13 cellular contexts compared by ENCODE assay signal in the genomic region with DNA sequence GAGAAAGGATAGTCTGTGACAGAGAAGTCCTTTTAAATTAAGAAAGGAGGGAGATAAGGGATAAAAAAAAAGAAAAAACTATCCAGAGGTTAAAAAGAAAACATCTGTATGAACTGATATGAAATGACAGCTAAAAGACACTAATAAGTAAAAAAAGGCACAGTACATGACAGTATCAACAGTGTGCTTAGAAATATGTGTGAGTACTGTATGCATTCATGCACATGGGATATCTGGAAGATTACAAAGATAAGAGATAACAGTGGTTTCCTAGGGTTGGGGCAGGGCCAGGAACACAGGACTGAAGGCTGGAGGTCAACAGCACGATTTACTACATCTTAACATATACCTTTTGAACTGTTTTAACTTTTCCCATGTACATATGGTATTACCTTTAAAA. TPM values are rescaled to one million over a fixed set of nuclear protein-coding genes. Genes with fewer than 3 reads are reported as not detected.
A peak's percentile ranks its signal among the peaks of the same experiment; 100 is the strongest.
DNase-seq lines count a peak whose midpoint lies in the region; ATAC-seq and TF ChIP-seq lines count a peak whose summit lies in the region.
"Had no signal": no experiment of that assay in that cellular context is flagged by ENCODE, and none has a peak within 500 bp of the region (broad histone marks: within the 10 kb centered on the region; RNA-seq: fewer than 3 reads in every experiment).

No MANE protein-coding gene starts in this region.

- no peak for DNase-seq in activated T-cell treated with anti-CD3 and anti-CD28 coated beads, Interleukin-2, amount 50 U/mL, for 72 hours
- DNase-seq in activated T-cell treated with anti-CD3 and anti-CD28 coated beads for 4 hours = no peak
- no peak for DNase-seq in Panc1 (ENCODE audit: low read depth, low spot score)
- no peak for DNase-seq in effector memory CD8-positive, alpha-beta T cell
- no peak for DNase-seq in stomach
- DNase-seq in DMS 273 (lab: John Stamatoyannopoulos, UW; ENCODE audit: unreplicated experiment) = no peak
- DNase-seq: NCI-H2081 treated with DMSO at 0.1 percent for 48 hours; stimulated activated CD4-positive, alpha-beta T cell treated with anti-CD3 and anti-CD28 coated beads, Interleukin-2, amount 100 ng/mL, for 48 hours; tibial artery; WERI-Rb-1 had no signal

- H3K4me1 Mint-ChIP-seq in activated T-cell treated with anti-CD3 and anti-CD28 coated beads, Interleukin-2, amount 50 U/mL, for 72 hours (ENCODE audit: low read depth) = peaks cover 90% of the 10 kb centered on the region
- H3K4me1 Mint-ChIP-seq in effector memory CD8-positive, alpha-beta T cell (ENCODE audit: low read depth in 2 of 2) = peaks cover 60 to 74% of the 10 kb centered on the region in 2 donors

- H3K4me3 Mint-ChIP-seq in activated T-cell treated with anti-CD3 and anti-CD28 coated beads, Interleukin-2, amount 50 U/mL, for 72 hours = peak overlapping the region; percentile 85 to 88
- peak overlapping the region; percentile 86 to 96 for H3K4me3 Mint-ChIP-seq in effector memory CD8-positive, alpha-beta T cell

- in situ Hi-C loops in Panc1 (cut with HindIII; ENCODE audit: low pct_unique_long_range_greater_than_20kb, low sequenced_read_pairs) = no loop called here

- H3K9me3 ChIP-seq in Panc1 (ENCODE audit: control insufficient read depth, insufficient read depth, low read depth, low read length) (no peaks in the 10 kb centered on the region), stomach (no peaks in the 10 kb centered on the region)
- H3K9me3 ChIP-seq: tibial artery had no signal

- TF ChIP-seq CTCF in Panc1 (IDR thresholded peaks at IDR 0.05) (no peak), stomach (IDR thresholded peaks at IDR 0.05) (no peak)

- no TSS peak for BruUV-seq in Panc1 (replicated peaks; lab: Mats Ljungman, UMichigan)

- peak overlapping the region; percentile 53 for H3K27ac ChIP-seq in Panc1 (ENCODE audit: low read length)
- H3K27ac ChIP-seq in stomach = peak overlapping the region in 3 of 5 donors; percentile 52 to 99 (median 60)
- H3K27ac ChIP-seq: tibial artery, WERI-Rb-1 had no signal

- CTCF ChIA-PET in Panc1 (lab: Charles Lee) = interaction anchor here (0.7 kb wide), 1 partner anchor 20 kb away, joined by 3 read pairs; no protein-coding TSS in a partner anchor

- intact Hi-C loops in Panc1 (cut with micrococcal nuclease; ENCODE audit: unreplicated experiment) = no loop called here
- intact Hi-C loops in stomach (cut with DNase I; ENCODE audit: low total_unique reads) = no loop called here

- H3K9me3 Mint-ChIP-seq in activated T-cell treated with anti-CD3 and anti-CD28 coated beads, Interleukin-2, amount 50 U/mL, for 72 hours = peaks cover 0 to 2% of the 10 kb centered on the region in 2 donors
- no peaks in the 10 kb centered on the region for H3K9me3 Mint-ChIP-seq in effector memory CD8-positive, alpha-beta T cell

- peak overlapping the region; percentile 96 for H3K27ac Mint-ChIP-seq in activated T-cell treated with anti-CD3 and anti-CD28 coated beads, Interleukin-2, amount 50 U/mL, for 72 hours
- H3K27ac Mint-ChIP-seq in effector memory CD8-positive, alpha-beta T cell = peak overlapping the region; percentile 83 to 84

- no peak for ATAC-seq in activated T-cell treated with anti-CD3 and anti-CD28 coated beads, Interleukin-2, amount 50 U/mL, for 72 hours (replicated peaks in 1 of 2)
- peak; percentile 24; the same call in 1 of the 2 replicates for ATAC-seq in Panc1
- no peak for ATAC-seq in effector memory CD8-positive, alpha-beta T cell (replicated peaks)
- ATAC-seq in HG03469 (IDR thresholded peaks at IDR 0.05; ENCODE audit: unreplicated experiment) = no peak
- no peak for ATAC-seq in HG03439 (IDR thresholded peaks at IDR 0.05; ENCODE audit: unreplicated experiment)
- ATAC-seq: esophagus mucosa had no signal

- no peak overlapping the region for H3K4me3 ChIP-seq in Panc1 (ENCODE audit: low read depth in 2 of 2, low read length in 2 of 2)
- no peak overlapping the region for H3K4me3 ChIP-seq in stomach
- H3K4me3 ChIP-seq: tibial artery had no signal

- peaks cover 5% of the 10 kb centered on the region; the same call in 1 of the 2 replicates for H3K36me3 ChIP-seq in Panc1 (ENCODE audit: control insufficient read depth, insufficient read depth, low read length)
- H3K36me3 ChIP-seq in stomach = peaks cover 0 to under 1% (median 0%) of the 10 kb centered on the region in 4 donors
- H3K36me3 ChIP-seq: tibial artery had no signal

- H3K27me3 Mint-ChIP-seq in activated T-cell treated with anti-CD3 and anti-CD28 coated beads, Interleukin-2, amount 50 U/mL, for 72 hours (ENCODE audit: low read depth) = no peaks in the 10 kb centered on the region
- no peaks in the 10 kb centered on the region for H3K27me3 Mint-ChIP-seq in effector memory CD8-positive, alpha-beta T cell

- peaks cover 3 to 26% of the 10 kb centered on the region in 2 donors for H3K36me3 Mint-ChIP-seq in activated T-cell treated with anti-CD3 and anti-CD28 coated beads, Interleukin-2, amount 50 U/mL, for 72 hours (ENCODE audit: insufficient read depth in 2 of 2)
- H3K36me3 Mint-ChIP-seq in effector memory CD8-positive, alpha-beta T cell (ENCODE audit: insufficient read depth) = peaks cover 48% of the 10 kb centered on the region

- H3K27me3 ChIP-seq in Panc1 (ENCODE audit: control insufficient read depth, insufficient read depth, low read length) (no peaks in the 10 kb centered on the region), stomach (no peaks in the 10 kb centered on the region)
- H3K27me3 ChIP-seq: tibial artery had no signal

- POLR2A ChIA-PET in Panc1 (lab: Charles Lee) = no interaction called here

- no peak for TF ChIP-seq EP300 in stomach (IDR thresholded peaks at IDR 0.05)

- no peak for TF ChIP-seq POLR2A in stomach (IDR thresholded peaks at IDR 0.05)

- 13 to 26% (median 19%) methylated on average over 1 of the region's 1 CpG for WGBS in stomach, 5 donors

- H3K4me1 ChIP-seq in Panc1 (ENCODE audit: control insufficient read depth, insufficient read depth, low read length) = peaks cover 75% of the 10 kb centered on the region
- H3K4me1 ChIP-seq in stomach = peaks cover 66 to 98% (median 85%) of the 10 kb centered on the region in 4 donors

RNA-seq across cellular contexts. Expression of gene PTP4A2, which starts 13.3 kb away (rescaled TPM):
- 100 to 1,000 TPM; 437 to 541 TPM for total RNA-seq in activated T-cell treated with anti-CD3 and anti-CD28 coated beads, Interleukin-2, amount 50 U/mL, for 72 hours
- total RNA-seq in Panc1 (2021; ENCODE audit: unreplicated experiment) = 559 TPM
- polyA plus RNA-seq in Panc1 (2012; ENCODE audit: insufficient read length) = 217 TPM
- 100 to 1,000 TPM in 3 of 5 donors, 10 to 100 TPM in 2; 81.7 to 330 (median 218) TPM for total RNA-seq in stomach
- polyA plus RNA-seq in stomach = 100 to 1,000 TPM in 2 of 3 donors, 10 to 100 TPM in 1; 78.6 to 182 (median 153) TPM
